In genomic region chr14:100591453-100592371, GRCh38 we compare ENCODE assay signal across 22 cellular contexts. TPM values are rescaled to one million over a fixed set of nuclear protein-coding genes. Genes with fewer than 3 reads are reported as not detected.
DNase-seq lines count a peak whose midpoint lies in the region; ATAC-seq and TF ChIP-seq lines count a peak whose summit lies in the region.
"Had no signal": no experiment of that assay in that cellular context is flagged by ENCODE, and none has a peak within 500 bp of the region (broad histone marks: within the 10 kb centered on the region; RNA-seq: fewer than 3 reads in every experiment).

No MANE protein-coding gene starts in this region.

- no peak overlapping the region for H3K4me3 Mint-ChIP-seq in natural killer cell treated with Interleukin-12 subunit alpha and Interleukin-12 subunit beta and Interleukin-15 and Interleukin-18, amount 100 ng/mL, for 72 hours
- H3K4me3 Mint-ChIP-seq in natural killer cell (no peak overlapping the region), endodermal cell (no peak overlapping the region)
- H3K4me3 Mint-ChIP-seq in stimulated activated memory B cell treated with anti-CD40 and anti-IgM and Interleukin-4, amounts not matched to agents 10 μg/mL and 1 μg/mL and 100 μg/mL, for 72 hours = no peak overlapping the region
- H3K4me3 Mint-ChIP-seq: stimulated activated effector memory CD8-positive, alpha-beta T cell treated with anti-CD3 and anti-CD28 coated beads, Interleukin-12 subunit alpha, Interleukin-12 subunit beta, amount 100 ng/mL, for 72 hours had no signal

- H4K91ac ChIP-seq in neuronal stem cell (ENCODE audit: low read depth, low read length, poor library complexity) = peak overlapping the region; percentile 41

- H2AK5ac ChIP-seq in neuronal stem cell (ENCODE audit: low read depth, low read length) = peak overlapping the region; percentile 91

- H3K4ac ChIP-seq in neuronal stem cell (ENCODE audit: low read length) = no peak overlapping the region

- TF ChIP-seq CTCF in natural killer cell (IDR thresholded peaks at IDR 0.05) (no peak), endodermal cell (conservative IDR thresholded peaks at IDR 0.05) (no peak)

- WGBS in endodermal cell (ENCODE audit: insufficient coverage in 1 of 2, insufficient read length in 1 of 2), 2 experiments = 89 to 93% methylated on average over 10 to 16 of the region's 16 CpGs
- no CpG with 5 or more reads among the region's 16 CpGs for WGBS in neuronal stem cell (ENCODE audit: extremely low coverage in 2 of 2, insufficient read length in 2 of 2, insufficient replicate concordance in 1 of 2), 2 donors

- peak overlapping the region; percentile 8 for H4K8ac ChIP-seq in neuronal stem cell (ENCODE audit: low read depth, low read length)

- peak overlapping the region; percentile 69 for H2BK15ac ChIP-seq in neuronal stem cell (ENCODE audit: low read length)

- peaks cover 24 to 32% of the 10 kb centered on the region in 2 donors for H3K27me3 Mint-ChIP-seq in natural killer cell treated with Interleukin-12 subunit alpha and Interleukin-12 subunit beta and Interleukin-15 and Interleukin-18, amount 100 ng/mL, for 72 hours
- H3K27me3 Mint-ChIP-seq in natural killer cell (ENCODE audit: low read depth in 2 of 2) = peaks cover 30 to 36% of the 10 kb centered on the region in 2 donors
- H3K27me3 Mint-ChIP-seq in endodermal cell (ENCODE audit: insufficient read depth) = peaks cover 57% of the 10 kb centered on the region
- H3K27me3 Mint-ChIP-seq in stimulated activated memory B cell treated with anti-CD40 and anti-IgM and Interleukin-4, amounts not matched to agents 10 μg/mL and 1 μg/mL and 100 μg/mL, for 72 hours = peaks cover 64% of the 10 kb centered on the region

- DNase-seq in natural killer cell treated with Interleukin-12 subunit alpha and Interleukin-12 subunit beta and Interleukin-15 and Interleukin-18, amount 100 ng/mL, for 72 hours (ENCODE audit: low spot score) = peak; percentile 42
- DNase-seq in natural killer cell (no peak), endodermal cell (peak; percentile 43), neuronal stem cell (ENCODE audit: low spot score) (no peak)
- DNase-seq: activated CD4-positive, alpha-beta T cell treated with anti-CD3 and anti-CD28 coated beads for 4 hours; activated naive CD4-positive, alpha-beta T cell treated with Interleukin-2 at 50 U/mL for 16 hours; activated T-cell treated with anti-CD3 and anti-CD28 coated beads, Interleukin-2, amount 50 U/mL, for 48 hours; Calu3; colonic mucosa; DND-41; effector memory CD4-positive, alpha-beta T cell; NCI-H1417 treated with DMSO at 0.1 percent for 48 hours; NCI-H2081 treated with DMSO at 0.1 percent for 48 hours; NCI-H774; stimulated activated CD4-positive, alpha-beta T cell treated with anti-CD3 and anti-CD28 coated beads, Interleukin-12 subunit alpha, Interleukin-12 subunit beta, amount 100 ng/mL, for 4 hours; stimulated activated CD4-positive, alpha-beta T cell treated with anti-CD3 and anti-CD28 coated beads, Interleukin-4, amount 100 ng/mL, for 1 hour had no signal

- no peak overlapping the region for H3K4me2 ChIP-seq in neuronal stem cell (ENCODE audit: insufficient read depth, low read length, poor library complexity, severe bottlenecking)

- H3K27me3 ChIP-seq in endodermal cell (ENCODE audit: control insufficient read depth, insufficient read depth, low read length, poor library complexity, severe bottlenecking) (peaks cover 63% of the 10 kb centered on the region), neuronal stem cell (ENCODE audit: control insufficient read depth in 3 of 3, insufficient read depth in 3 of 3, low read depth in 1 of 3, low read length in 3 of 3) (peaks cover 0 to 71% (median 10%) of the 10 kb centered on the region in 3 experiments)

- H3K4me1 ChIP-seq in endodermal cell (ENCODE audit: control insufficient read depth, insufficient read depth, low read length) (no peaks in the 10 kb centered on the region), neuronal stem cell (ENCODE audit: control insufficient read depth in 2 of 2, insufficient read depth in 1 of 2, low read depth in 1 of 2, low read length in 2 of 2) (peaks cover 0 to 19% of the 10 kb centered on the region in 2 donors)
- H3K4me1 ChIP-seq: breast epithelium, colonic mucosa had no signal

- peak overlapping the region; percentile 64 for H2BK120ac ChIP-seq in neuronal stem cell (ENCODE audit: low read depth, low read length)

- H3K79me1 ChIP-seq in neuronal stem cell (ENCODE audit: low read depth, low read length) = peaks cover 1% of the 10 kb centered on the region

- intact Hi-C loops in natural killer cell (cut with micrococcal nuclease) = no loop called here

- peak overlapping the region; percentile 30 for H2BK12ac ChIP-seq in neuronal stem cell (ENCODE audit: low read length)

- peak overlapping the region; percentile 77 for H3K18ac ChIP-seq in neuronal stem cell (ENCODE audit: low read length)

- H3K4me3 ChIP-seq in endodermal cell (ENCODE audit: low read length) (no peak overlapping the region), neuronal stem cell (ENCODE audit: low read length in 2 of 2) (no peak overlapping the region)
- H3K4me3 ChIP-seq: breast epithelium, colonic mucosa had no signal

- no peak overlapping the region for H3K27ac Mint-ChIP-seq in natural killer cell treated with Interleukin-12 subunit alpha and Interleukin-12 subunit beta and Interleukin-15 and Interleukin-18, amount 100 ng/mL, for 72 hours
- H3K27ac Mint-ChIP-seq in natural killer cell (no peak overlapping the region), endodermal cell (no peak overlapping the region)
- no peak overlapping the region for H3K27ac Mint-ChIP-seq in stimulated activated memory B cell treated with anti-CD40 and anti-IgM and Interleukin-4, amounts not matched to agents 10 μg/mL and 1 μg/mL and 100 μg/mL, for 72 hours
- H3K27ac Mint-ChIP-seq: stimulated activated effector memory CD8-positive, alpha-beta T cell treated with anti-CD3 and anti-CD28 coated beads, Interleukin-12 subunit alpha, Interleukin-12 subunit beta, amount 100 ng/mL, for 72 hours had no signal

- H3K36me3 ChIP-seq in endodermal cell (ENCODE audit: control insufficient read depth, insufficient read depth, low read length) = no peaks in the 10 kb centered on the region
- no peaks in the 10 kb centered on the region for H3K36me3 ChIP-seq in neuronal stem cell (replicated peaks in 1 of 2; ENCODE audit: control insufficient read depth in 2 of 2, insufficient read depth in 2 of 2, low read length in 2 of 2)
- H3K36me3 ChIP-seq: breast epithelium, colonic mucosa had no signal

- no peak overlapping the region for H2AFZ ChIP-seq in neuronal stem cell (ENCODE audit: low read length)

- H3K14ac ChIP-seq in neuronal stem cell (ENCODE audit: low read length) = no peak overlapping the region

- H3K9me3 ChIP-seq in endodermal cell (ENCODE audit: control insufficient read depth, low read length) (no peaks in the 10 kb centered on the region), neuronal stem cell (replicated peaks in 1 of 2; ENCODE audit: control insufficient read depth in 2 of 2, insufficient read depth in 1 of 2, low read depth in 1 of 2, low read length in 2 of 2) (no peaks in the 10 kb centered on the region)
- H3K9me3 ChIP-seq: breast epithelium, colonic mucosa had no signal

- no peak for ATAC-seq in natural killer cell treated with Interleukin-12 subunit alpha and Interleukin-12 subunit beta and Interleukin-15 and Interleukin-18, amount 100 ng/mL, for 72 hours
- ATAC-seq in natural killer cell (no peak), HG02571 (IDR thresholded peaks at IDR 0.05; ENCODE audit: unreplicated experiment) (no peak), GM21717 (IDR thresholded peaks at IDR 0.05; ENCODE audit: unreplicated experiment) (no peak)
- ATAC-seq in stimulated activated memory B cell treated with anti-CD40 and anti-IgM and Interleukin-4, amounts not matched to agents 10 μg/mL and 1 μg/mL and 100 μg/mL, for 72 hours = no peak

- no peak overlapping the region for H3K27ac ChIP-seq in endodermal cell (ENCODE audit: low read depth, low read length)
- H3K27ac ChIP-seq in neuronal stem cell (replicated peaks; ENCODE audit: low read length) = no peak overlapping the region
- H3K27ac ChIP-seq: breast epithelium, colonic mucosa had no signal

- H3K23ac ChIP-seq in neuronal stem cell (ENCODE audit: low read depth, low read length, poor library complexity) = peak overlapping the region; percentile 71

- H3K36me3 Mint-ChIP-seq in natural killer cell treated with Interleukin-12 subunit alpha and Interleukin-12 subunit beta and Interleukin-15 and Interleukin-18, amount 100 ng/mL, for 72 hours = no peaks in the 10 kb centered on the region
- H3K36me3 Mint-ChIP-seq in natural killer cell (no peaks in the 10 kb centered on the region), endodermal cell (ENCODE audit: low read depth) (no peaks in the 10 kb centered on the region)
- no peaks in the 10 kb centered on the region for H3K36me3 Mint-ChIP-seq in stimulated activated memory B cell treated with anti-CD40 and anti-IgM and Interleukin-4, amounts not matched to agents 10 μg/mL and 1 μg/mL and 100 μg/mL, for 72 hours
- H3K36me3 Mint-ChIP-seq: stimulated activated effector memory CD8-positive, alpha-beta T cell treated with anti-CD3 and anti-CD28 coated beads, Interleukin-12 subunit alpha, Interleukin-12 subunit beta, amount 100 ng/mL, for 72 hours had no signal

- no peaks in the 10 kb centered on the region for H3K9me3 Mint-ChIP-seq in natural killer cell treated with Interleukin-12 subunit alpha and Interleukin-12 subunit beta and Interleukin-15 and Interleukin-18, amount 100 ng/mL, for 72 hours
- no peaks in the 10 kb centered on the region for H3K9me3 Mint-ChIP-seq in natural killer cell
- H3K9me3 Mint-ChIP-seq in endodermal cell = no peaks in the 10 kb centered on the region
- H3K9me3 Mint-ChIP-seq in stimulated activated memory B cell treated with anti-CD40 and anti-IgM and Interleukin-4, amounts not matched to agents 10 μg/mL and 1 μg/mL and 100 μg/mL, for 72 hours = no peaks in the 10 kb centered on the region
- H3K9me3 Mint-ChIP-seq: stimulated activated effector memory CD8-positive, alpha-beta T cell treated with anti-CD3 and anti-CD28 coated beads, Interleukin-12 subunit alpha, Interleukin-12 subunit beta, amount 100 ng/mL, for 72 hours had no signal

- no peaks in the 10 kb centered on the region for H3K4me1 Mint-ChIP-seq in natural killer cell treated with Interleukin-12 subunit alpha and Interleukin-12 subunit beta and Interleukin-15 and Interleukin-18, amount 100 ng/mL, for 72 hours (ENCODE audit: low read depth in 2 of 2)
- H3K4me1 Mint-ChIP-seq in natural killer cell = no peaks in the 10 kb centered on the region
- H3K4me1 Mint-ChIP-seq in endodermal cell = no peaks in the 10 kb centered on the region
- H3K4me1 Mint-ChIP-seq in stimulated activated memory B cell treated with anti-CD40 and anti-IgM and Interleukin-4, amounts not matched to agents 10 μg/mL and 1 μg/mL and 100 μg/mL, for 72 hours = no peaks in the 10 kb centered on the region
- H3K4me1 Mint-ChIP-seq: stimulated activated effector memory CD8-positive, alpha-beta T cell treated with anti-CD3 and anti-CD28 coated beads, Interleukin-12 subunit alpha, Interleukin-12 subunit beta, amount 100 ng/mL, for 72 hours had no signal

- H2BK5ac ChIP-seq in neuronal stem cell (ENCODE audit: low read length) = no peak overlapping the region

- no peak overlapping the region for H3K9ac ChIP-seq in endodermal cell (ENCODE audit: extremely low read depth, low read length, poor library complexity, severe bottlenecking)
- H3K9ac ChIP-seq in neuronal stem cell (ENCODE audit: low read depth, low read length, poor library complexity) = peak overlapping the region; percentile 54

RNA-seq across cellular contexts. Expression of gene BEGAIN, which starts 4.5 kb away (rescaled TPM):
- total RNA-seq in natural killer cell treated with Interleukin-12 subunit alpha and Interleukin-12 subunit beta and Interleukin-15 and Interleukin-18, amount 100 ng/mL, for 72 hours = not detected
- total RNA-seq in natural killer cell (1 to 10 TPM in 1 of 3 donors, under 1 TPM in 1, not detected in 1; 0.11 to 1.3 TPM), endodermal cell (1 to 10 TPM in 1 of 2 donors, under 1 TPM in 1; 0.91 to 1.3 TPM)
- polyA plus RNA-seq in endodermal cell (2013, experiment 1 of 2) = 1.4 TPM
- polyA plus RNA-seq in endodermal cell (2013, experiment 2 of 2) = 1.1 TPM
- polyA plus RNA-seq in neuronal stem cell (2013, experiment 1 of 2) = 20.9 TPM
- polyA plus RNA-seq in neuronal stem cell (2013, experiment 2 of 2) = 20.1 TPM
- total RNA-seq: fibroblast of villous mesenchyme had no signal

Comparison
In these comparisons a context has a peak if more than half of its experiments do, and no peak if none do; other contexts are left out.
1. DNase-seq: peak in natural killer cell treated with Interleukin-12 subunit alpha and Interleukin-12 subunit beta and Interleukin-15 and Interleukin-18, amount 100 ng/mL, for 72 hours (single experiment) and endodermal cell (single experiment); none in natural killer cell (single experiment) and neuronal stem cell (single experiment).